ENCODE assay signal across 1 cellular context in genomic region chr10:6179078-6179477, GRCh38.
TF ChIP-seq lines count a peak whose summit lies in the region.

No MANE protein-coding gene starts in this region.

TF ChIP-seq in WTC11, 78 proteins besides CTCF, POLR2A, EP300 and RAD21 (continued from another document):
- TF ChIP-seq ZNF263 (CRISPR knock-in tag; IDR thresholded peaks at IDR 0.05; ENCODE audit: low read depth) (no peak), JAZF1 (CRISPR knock-in tag; IDR thresholded peaks at IDR 0.05) (no peak)
